Comparison of ENCODE assay signal across 8 cellular contexts in genomic region chr14:70642313-70643235, GRCh38. TPM values are rescaled to one million over a fixed set of nuclear protein-coding genes. Genes with fewer than 3 reads are reported as not detected.
A peak's percentile ranks its signal among the peaks of the same experiment; 100 is the strongest.
DNase-seq lines count a peak whose midpoint lies in the region; ATAC-seq, FAIRE-seq and TF ChIP-seq lines count a peak whose summit lies in the region.

No MANE protein-coding gene starts in this region.

- CTCF ChIA-PET in GM10248 (lab: Yijun Ruan, JAX), result interaction anchor here (1.6 to 1.9 kb wide), 3 partner anchors 12 to 19 kb away, joined by 5 to 6 read pairs (median 6); no protein-coding TSS in a partner anchor

- peaks cover 8% of the 10 kb centered on the region for H3K4me1 Mint-ChIP-seq in HFFc6 (ENCODE audit: low read depth)
- peaks cover 38 to 67% of the 10 kb centered on the region in 2 donors for H3K4me1 Mint-ChIP-seq in stimulated activated naive B cell treated with anti-CD40 and anti-IgM and Interleukin-4, amounts not matched to agents 10 μg/mL and 1 μg/mL and 100 μg/mL, for 72 hours

- H3K27me3 ChIP-seq in RWPE2 (ENCODE audit: insufficient read depth, poor library complexity, severe bottlenecking) (peaks cover 9% of the 10 kb centered on the region), kidney epithelial cell (ENCODE audit: control insufficient read depth, insufficient read depth, low read length) (no peaks in the 10 kb centered on the region)

- ATAC-seq in RWPE2 (ENCODE audit: low read depth), result peak; percentile 50
- ATAC-seq in stimulated activated naive B cell treated with anti-CD40 and anti-IgM and Interleukin-4, amounts not matched to agents 10 μg/mL and 1 μg/mL and 100 μg/mL, for 72 hours (replicated peaks), result peak; percentile 51 to 58

- peaks cover 10% of the 10 kb centered on the region for H3K4me1 ChIP-seq in RWPE2 (ENCODE audit: insufficient read depth, poor library complexity, severe bottlenecking)

- H3K9me3 ChIP-seq in RWPE2 (ENCODE audit: severe bottlenecking), result no peaks in the 10 kb centered on the region

- in situ Hi-C loops in T47D (cut with HindIII; ENCODE audit: low pct_unique_long_range_greater_than_20kb, low sequenced_read_pairs), result no loop called here

- DNase-seq in GM10248 (ENCODE audit: extremely low spot score) (peak; percentile 69), HFFc6 (no peak), RWPE2 (ENCODE audit: low spot score) (no peak), T47D (ENCODE audit: low read depth in 1 of 2, low spot score in 1 of 2) (peak; percentile 43 to 58), kidney epithelial cell (ENCODE audit: low read depth) (no peak), H54 (ENCODE audit: insufficient read length, low spot score) (no peak), RKO (ENCODE audit: low spot score) (no peak)
- peak; percentile 64 for DNase-seq in stimulated activated naive B cell treated with anti-CD40 and anti-IgM and Interleukin-4, amounts not matched to agents 10 μg/mL and 1 μg/mL and 100 μg/mL, for 72 hours

- H3K4me3 Mint-ChIP-seq in HFFc6, result peak overlapping the region; percentile 6; the same call in 1 of the 2 replicates
- peak overlapping the region; percentile 89 to 94 for H3K4me3 Mint-ChIP-seq in stimulated activated naive B cell treated with anti-CD40 and anti-IgM and Interleukin-4, amounts not matched to agents 10 μg/mL and 1 μg/mL and 100 μg/mL, for 72 hours

- H3K4me3 ChIP-seq in RWPE2 (ENCODE audit: severe bottlenecking) (peak overlapping the region; percentile 97), kidney epithelial cell (ENCODE audit: low read depth, low read length) (peak overlapping the region; percentile 66)

- H3K27ac Mint-ChIP-seq in HFFc6, result no peak overlapping the region
- peak overlapping the region; percentile 97 for H3K27ac Mint-ChIP-seq in stimulated activated naive B cell treated with anti-CD40 and anti-IgM and Interleukin-4, amounts not matched to agents 10 μg/mL and 1 μg/mL and 100 μg/mL, for 72 hours

- H3K36me3 ChIP-seq in RWPE2 (ENCODE audit: low read depth) (no peaks in the 10 kb centered on the region), kidney epithelial cell (ENCODE audit: control insufficient read depth, insufficient read depth, low read length) (no peaks in the 10 kb centered on the region)

- H3K27ac ChIP-seq in RWPE2 (ENCODE audit: poor library complexity, severe bottlenecking), result no peak overlapping the region

- FAIRE-seq in H54 (lab: Jason Lieb, UNC), result no peak

- no peak for TF ChIP-seq POLR2A in H54 (IDR thresholded peaks at IDR 0.05; ENCODE audit: low read depth, low read length)

- no peaks in the 10 kb centered on the region for H3K9me3 Mint-ChIP-seq in HFFc6
- no peaks in the 10 kb centered on the region for H3K9me3 Mint-ChIP-seq in stimulated activated naive B cell treated with anti-CD40 and anti-IgM and Interleukin-4, amounts not matched to agents 10 μg/mL and 1 μg/mL and 100 μg/mL, for 72 hours

- no peaks in the 10 kb centered on the region for H3K36me3 Mint-ChIP-seq in HFFc6 (ENCODE audit: low read depth)
- H3K36me3 Mint-ChIP-seq in stimulated activated naive B cell treated with anti-CD40 and anti-IgM and Interleukin-4, amounts not matched to agents 10 μg/mL and 1 μg/mL and 100 μg/mL, for 72 hours, result peaks cover 8 to 16% of the 10 kb centered on the region in 2 donors

- H3K27me3 Mint-ChIP-seq in HFFc6 (ENCODE audit: insufficient read depth), result peaks cover 48% of the 10 kb centered on the region
- H3K27me3 Mint-ChIP-seq in stimulated activated naive B cell treated with anti-CD40 and anti-IgM and Interleukin-4, amounts not matched to agents 10 μg/mL and 1 μg/mL and 100 μg/mL, for 72 hours, result no peaks in the 10 kb centered on the region

- POLR2A ChIA-PET in GM10248 (lab: Yijun Ruan, JAX), result no interaction called here

- TF ChIP-seq CTCF in GM10248 (IDR thresholded peaks at IDR 0.05; ENCODE audit: control extremely low read depth, extremely low read depth, low read depth, missing control alignments) (no peak), HFFc6 (IDR thresholded peaks at IDR 0.05) (no peak), RWPE2 (IDR thresholded peaks at IDR 0.05; ENCODE audit: poor library complexity, severe bottlenecking) (no peak), kidney epithelial cell (IDR thresholded peaks at IDR 0.05; ENCODE audit: insufficient read depth, low read length, poor library complexity, severe bottlenecking) (no peak)

RNA-seq across cellular contexts. Expression of gene TTC9, which starts 0.9 kb away (rescaled TPM):
- under 1 TPM; 0.05 to 0.17 (median 0.09) TPM for total RNA-seq in HFFc6 (2021; fragmentation: NEBNext Ultra II Directional; extraction: Animal tissue kit (Norgen Biotek cat#: 25700))
- 16.5 and 18.1 TPM in 2 replicates for total RNA-seq in kidney epithelial cell

RNA-seq across cellular contexts. Expression of gene MED6, which starts 42.1 kb away (rescaled TPM):
- total RNA-seq in HFFc6 (2021; fragmentation: NEBNext Ultra II Directional; extraction: Animal tissue kit (Norgen Biotek cat#: 25700)), result 10 to 100 TPM; 34.5 to 40.6 (median 37.1) TPM
- total RNA-seq in kidney epithelial cell, result 32.9 and 33.8 TPM in 2 replicates

Comparison
In these comparisons a context has a peak if more than half of its experiments do, and no peak if none do; other contexts are left out.
1. DNase-seq: peak in GM10248 (single experiment), T47D (2 of 2) and stimulated activated naive B cell treated with anti-CD40 and anti-IgM and Interleukin-4, amounts not matched to agents 10 μg/mL and 1 μg/mL and 100 μg/mL, for 72 hours (single experiment); none in HFFc6 (single experiment), RWPE2 (single experiment), kidney epithelial cell (single experiment), H54 (single experiment) and RKO (single experiment).
2. RNA of gene TTC9, which starts 0.9 kb away (total RNA-seq): 16.5 to 18.1 TPM in kidney epithelial cell; 0.05 to 0.17 TPM in HFFc6; every median in the first group is over 10 times any median in the second.